17 cellular contexts compared by ENCODE assay signal in genomic region chr2:103179800-103180199, GRCh38.
DNase-seq lines count a peak whose midpoint lies in the region; ATAC-seq lines count a peak whose summit lies in the region.
"Had no signal": no experiment of that assay in that cellular context is flagged by ENCODE, and none has a peak within 500 bp of the region (broad histone marks: within the 10 kb centered on the region; RNA-seq: fewer than 3 reads in every experiment).

No MANE protein-coding gene starts in this region.

- DNase-seq in anterior cingulate cortex (lab: John Stamatoyannopoulos, UW): peak in 36 of 58 donors; percentile 2 to 81 (median 36)
- DNase-seq in head of caudate nucleus: peak in 31 of 42 donors; percentile 10 to 70 (median 41)
- peak; percentile 28 for DNase-seq in putamen (ENCODE audit: low spot score)
- DNase-seq in stimulated activated naive CD4-positive, alpha-beta T cell (lab: John Stamatoyannopoulos, UW): no peak
- DNase-seq in DMS114 treated with DMSO at 0.1 percent for 48 hours (lab: John Stamatoyannopoulos, UW; ENCODE audit: unreplicated experiment): no peak
- DNase-seq: AML-193, DMS 273 treated with DMSO at 0.1 percent for 48 hours, GF-D8, GOT3, KG1, NCI-H187, NCI-H2107, NCI-H524, OCI-M1, SHP77 had no signal

- intact Hi-C loops in head of caudate nucleus (cut with DNase I): no loop called here

- ATAC-seq in GM19455 (IDR thresholded peaks at IDR 0.05; ENCODE audit: unreplicated experiment): no peak
- ATAC-seq in GM18861 (IDR thresholded peaks at IDR 0.05; ENCODE audit: unreplicated experiment): no peak

Comparison
In these comparisons a context has a peak if more than half of its experiments do, and no peak if none do; other contexts are left out.
1. DNase-seq: peak in anterior cingulate cortex (36 of 58), head of caudate nucleus (31 of 42) and putamen (single experiment); none in stimulated activated naive CD4-positive, alpha-beta T cell (0 of 6) and DMS114 treated with DMSO at 0.1 percent for 48 hours (single experiment).